ENCODE assay signal across 1 cellular context in genomic region chr15:40437754-40438687, GRCh38.
TF ChIP-seq lines count a peak whose summit lies in the region.

No MANE protein-coding gene starts in this region.

TF ChIP-seq in SK-N-SH, 30 proteins besides CTCF, POLR2A, EP300 and RAD21:
- TF ChIP-seq SMC3 (IDR thresholded peaks at IDR 0.05; ENCODE audit: low read depth, low read length) (no peak), MEF2A (IDR thresholded peaks at IDR 0.05; ENCODE audit: borderline replicate concordance, low read depth) (no peak), NRF1 (IDR thresholded peaks at IDR 0.05; ENCODE audit: low read depth, low read length) (no peak), GATA2 (CRISPR knock-in tag; IDR thresholded peaks at IDR 0.05) (no peak), NFIC (IDR thresholded peaks at IDR 0.05; ENCODE audit: borderline replicate concordance) (no peak), RXRA (IDR thresholded peaks at IDR 0.05; ENCODE audit: borderline replicate concordance, low read depth) (no peak), TEAD4 (IDR thresholded peaks at IDR 0.05; ENCODE audit: borderline replicate concordance, insufficient read depth) (no peak), MAX (IDR thresholded peaks at IDR 0.05; ENCODE audit: low read depth) (no peak), RFX5 (IDR thresholded peaks at IDR 0.05; ENCODE audit: low read length) (no peak), SIN3A (IDR thresholded peaks at IDR 0.05; ENCODE audit: borderline replicate concordance, low read depth, low read length) (no peak)
- TF ChIP-seq, protein P1, sequence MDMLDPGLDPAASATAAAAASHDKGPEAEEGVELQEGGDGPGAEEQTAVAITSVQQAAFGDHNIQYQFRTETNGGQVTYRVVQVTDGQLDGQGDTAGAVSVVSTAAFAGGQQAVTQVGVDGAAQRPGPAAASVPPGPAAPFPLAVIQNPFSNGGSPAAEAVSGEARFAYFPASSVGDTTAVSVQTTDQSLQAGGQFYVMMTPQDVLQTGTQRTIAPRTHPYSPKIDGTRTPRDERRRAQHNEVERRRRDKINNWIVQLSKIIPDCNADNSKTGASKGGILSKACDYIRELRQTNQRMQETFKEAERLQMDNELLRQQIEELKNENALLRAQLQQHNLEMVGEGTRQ (IDR thresholded peaks at IDR 0.05; ENCODE audit: borderline replicate concordance, low read depth, low read length): no peak
- TF ChIP-seq, protein P2, sequence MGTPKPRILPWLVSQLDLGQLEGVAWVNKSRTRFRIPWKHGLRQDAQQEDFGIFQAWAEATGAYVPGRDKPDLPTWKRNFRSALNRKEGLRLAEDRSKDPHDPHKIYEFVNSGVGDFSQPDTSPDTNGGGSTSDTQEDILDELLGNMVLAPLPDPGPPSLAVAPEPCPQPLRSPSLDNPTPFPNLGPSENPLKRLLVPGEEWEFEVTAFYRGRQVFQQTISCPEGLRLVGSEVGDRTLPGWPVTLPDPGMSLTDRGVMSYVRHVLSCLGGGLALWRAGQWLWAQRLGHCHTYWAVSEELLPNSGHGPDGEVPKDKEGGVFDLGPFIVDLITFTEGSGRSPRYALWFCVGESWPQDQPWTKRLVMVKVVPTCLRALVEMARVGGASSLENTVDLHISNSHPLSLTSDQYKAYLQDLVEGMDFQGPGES (IDR thresholded peaks at IDR 0.05; ENCODE audit: low read depth, low read length): no peak
TF ChIP-seq in SK-N-SH: peak in this region for 0.
